9 cellular contexts compared by ENCODE assay signal in the genomic region with DNA sequence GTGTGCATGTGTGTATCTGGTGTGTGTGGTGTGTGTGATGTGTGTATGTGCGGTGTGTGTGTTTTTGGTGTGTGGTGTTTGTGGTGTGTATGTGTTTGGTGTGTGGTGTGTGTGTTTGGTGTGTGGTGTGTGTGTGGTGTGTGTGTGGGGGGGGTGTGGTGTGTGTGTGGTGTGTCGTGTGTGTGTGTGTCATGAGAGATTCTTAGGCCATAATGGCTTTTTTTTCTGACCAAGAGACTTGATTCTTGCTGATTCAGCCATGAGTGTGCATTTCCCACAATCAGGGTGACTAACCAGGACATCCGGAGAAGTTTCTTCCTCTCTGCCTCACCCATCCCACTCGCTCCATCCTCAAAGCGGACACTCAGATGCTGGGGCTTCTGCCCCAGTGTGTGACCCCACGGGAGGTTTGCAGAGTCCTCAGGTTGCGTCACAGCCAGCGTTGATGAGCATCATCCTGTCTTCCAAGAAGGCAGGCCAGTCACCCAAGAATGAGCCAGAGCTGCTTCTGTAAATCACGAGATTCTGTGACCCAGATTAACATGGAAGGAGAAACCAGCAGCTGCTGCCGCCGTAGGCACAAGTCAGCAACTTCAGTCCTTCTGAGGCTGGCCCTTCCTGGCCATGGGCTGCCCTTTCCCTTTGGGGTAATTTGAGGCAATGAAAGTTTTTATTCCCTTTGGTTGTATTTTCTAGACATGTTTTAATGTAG. TPM values are rescaled to one million over a fixed set of nuclear protein-coding genes. Genes with fewer than 3 reads are reported as not detected.
DNase-seq lines count a peak whose midpoint lies in the region; ATAC-seq, FAIRE-seq and TF ChIP-seq lines count a peak whose summit lies in the region.
"Had no signal": no experiment of that assay in that cellular context is flagged by ENCODE, and none has a peak within 500 bp of the region (broad histone marks: within the 10 kb centered on the region; RNA-seq: fewer than 3 reads in every experiment).

No MANE protein-coding gene starts in this region.

- no peaks in the 10 kb centered on the region for H3K27me3 ChIP-seq in astrocyte (ENCODE audit: insufficient read depth, low read length)
- H3K27me3 ChIP-seq in sigmoid colon, result no peaks in the 10 kb centered on the region
- no peaks in the 10 kb centered on the region for H3K27me3 ChIP-seq in Karpas-422 (ENCODE audit: low read length)

- H4K20me1 ChIP-seq in astrocyte (ENCODE audit: insufficient read depth, low read length), result no peaks in the 10 kb centered on the region
- H4K20me1 ChIP-seq in Karpas-422 (ENCODE audit: insufficient read depth, low read depth, low read length), result no peaks in the 10 kb centered on the region

- H3K4me1 Mint-ChIP-seq in astrocyte (ENCODE audit: low read depth, unreplicated experiment), result peaks cover 22% of the 10 kb centered on the region

- H3K4me2 ChIP-seq in astrocyte (ENCODE audit: low read length) (peak overlapping the region; percentile 76), Karpas-422 (ENCODE audit: low read depth, low read length, poor library complexity, severe bottlenecking) (no peak overlapping the region)

- H3K9me2 ChIP-seq in Karpas-422 (replicated peaks; ENCODE audit: insufficient read depth, low read length), result no peaks in the 10 kb centered on the region

- no peaks in the 10 kb centered on the region for H3K79me2 ChIP-seq in astrocyte (ENCODE audit: insufficient read depth, low read length)
- no peaks in the 10 kb centered on the region for H3K79me2 ChIP-seq in Karpas-422 (ENCODE audit: low read length)

- H3K27me3 Mint-ChIP-seq in astrocyte (ENCODE audit: low read depth, unreplicated experiment), result peaks cover 7% of the 10 kb centered on the region

- H3K9me3 ChIP-seq in astrocyte (ENCODE audit: insufficient read depth, low read depth, low read length) (no peaks in the 10 kb centered on the region), sigmoid colon (no peaks in the 10 kb centered on the region), Karpas-422 (ENCODE audit: low read length) (no peaks in the 10 kb centered on the region)

- H3K36me3 ChIP-seq in astrocyte (ENCODE audit: insufficient read depth, low read length) (no peaks in the 10 kb centered on the region), sigmoid colon (peaks cover 0 to 9% (median 2%) of the 10 kb centered on the region in 4 donors), Karpas-422 (ENCODE audit: insufficient read depth, low read length) (no peaks in the 10 kb centered on the region)

- peak overlapping the region; percentile 76 for H3K9ac ChIP-seq in astrocyte (ENCODE audit: low read length)
- H3K9ac ChIP-seq in Karpas-422 (ENCODE audit: low read length), result no peak overlapping the region

- TF ChIP-seq POLR2A in sigmoid colon (IDR thresholded peaks at IDR 0.05), result no peak

- intact Hi-C loops in sigmoid colon (cut with DNase I), result no loop called here

- H3K4me1 ChIP-seq in astrocyte (ENCODE audit: insufficient read depth, low read length) (peaks cover 35% of the 10 kb centered on the region), sigmoid colon (peaks cover 0 to 22% (median 16%) of the 10 kb centered on the region in 4 donors), Karpas-422 (ENCODE audit: low read length) (no peaks in the 10 kb centered on the region)

- H2AFZ ChIP-seq in astrocyte (ENCODE audit: low read depth, low read length) (peak overlapping the region; percentile 67), Karpas-422 (ENCODE audit: low read length) (no peak overlapping the region)

- TF ChIP-seq EP300 in sigmoid colon (IDR thresholded peaks at IDR 0.05), result peak; percentile 23 to 89 (median 52)

- H3K9me3 Mint-ChIP-seq in astrocyte (ENCODE audit: unreplicated experiment), result no peaks in the 10 kb centered on the region

- peak; percentile 96 for FAIRE-seq in astrocyte (lab: Jason Lieb, UNC)
- FAIRE-seq: endometrium had no signal

- no peak for TF ChIP-seq CTCF in astrocyte (IDR thresholded peaks at IDR 0.05; ENCODE audit: insufficient read depth, low read depth, low read length)
- no peak for TF ChIP-seq CTCF in sigmoid colon (IDR thresholded peaks at IDR 0.05)

- peak overlapping the region; percentile 92 for H3K27ac ChIP-seq in astrocyte (ENCODE audit: low read depth, low read length)
- H3K27ac ChIP-seq in sigmoid colon, result peak overlapping the region; percentile 66 to 75 (median 72)
- H3K27ac ChIP-seq in Karpas-422 (ENCODE audit: low read length), result no peak overlapping the region

- no peak for ATAC-seq in HG02973 (IDR thresholded peaks at IDR 0.05; ENCODE audit: unreplicated experiment)

- peak overlapping the region; percentile 83 for H3K27ac Mint-ChIP-seq in astrocyte (ENCODE audit: unreplicated experiment)

- H3K36me3 Mint-ChIP-seq in astrocyte (ENCODE audit: low read depth, unreplicated experiment), result no peaks in the 10 kb centered on the region

- H3K4me3 Mint-ChIP-seq in astrocyte (ENCODE audit: unreplicated experiment), result peak overlapping the region; percentile 70

- H3K4me3 ChIP-seq in astrocyte (ENCODE audit: insufficient read depth, low read depth, low read length) (peak overlapping the region; percentile 39), sigmoid colon (peak overlapping the region in 2 of 4 donors; percentile 5 to 28), Karpas-422 (ENCODE audit: low read length) (no peak overlapping the region)

- DNase-seq in AML-193 (lab: John Stamatoyannopoulos, UW) (peak; percentile 30 to 45), NCI-H460 (ENCODE audit: extremely low read depth, low read depth) (peak; percentile 100), astrocyte (ENCODE audit: low read depth) (peak; percentile 98), hepatic stellate cell (ENCODE audit: low spot score) (peak; percentile 82), sigmoid colon (peak; percentile 98), NCI-H2029 treated with DMSO at 0.1 percent for 48 hours (lab: John Stamatoyannopoulos, UW) (no peak), Karpas-422 (no peak)

- WGBS in sigmoid colon, 2 donors, result 60 to 67% methylated on average over 11 of the region's 11 CpGs

RNA-seq across cellular contexts. Expression of gene CTSL, which starts 12.5 kb away (rescaled TPM):
- 1,987 and 2,122 TPM in 2 replicates for total RNA-seq in NCI-H460 (2014; rRNA removed; shearing (Covaris generic))
- polyA plus RNA-seq in NCI-H460 (2014; cell fraction: nucleus; rRNA removed), result 1,711 and 2,151 TPM in 2 replicates
- total RNA-seq in astrocyte, result 94.9 and 99.1 TPM in 2 replicates
- 100 to 1,000 TPM; 107 to 179 (median 147) TPM for total RNA-seq in sigmoid colon
- 10 to 100 TPM; 35.4 to 96.6 (median 92.1) TPM for polyA plus RNA-seq in sigmoid colon
- not detected in 2 replicates for total RNA-seq in Karpas-422 (2014; rRNA removed; shearing (Covaris generic); ENCODE audit: low replicate concordance)

Comparison
In these comparisons a context has a peak if more than half of its experiments do, and no peak if none do; other contexts are left out.
1. DNase-seq: peak in AML-193 (2 of 2), NCI-H460 (single experiment), astrocyte (single experiment), hepatic stellate cell (single experiment) and sigmoid colon (single experiment); none in NCI-H2029 treated with DMSO at 0.1 percent for 48 hours (single experiment) and Karpas-422 (single experiment).
2. RNA of gene CTSL, which starts 12.5 kb away (total RNA-seq): 1,987 to 2,122 TPM in NCI-H460, 107 to 179 TPM in sigmoid colon and 94.9 to 99.1 TPM in astrocyte; not detected in Karpas-422; every median in the first group is over 10 times any median in the second.